In the genomic region with DNA sequence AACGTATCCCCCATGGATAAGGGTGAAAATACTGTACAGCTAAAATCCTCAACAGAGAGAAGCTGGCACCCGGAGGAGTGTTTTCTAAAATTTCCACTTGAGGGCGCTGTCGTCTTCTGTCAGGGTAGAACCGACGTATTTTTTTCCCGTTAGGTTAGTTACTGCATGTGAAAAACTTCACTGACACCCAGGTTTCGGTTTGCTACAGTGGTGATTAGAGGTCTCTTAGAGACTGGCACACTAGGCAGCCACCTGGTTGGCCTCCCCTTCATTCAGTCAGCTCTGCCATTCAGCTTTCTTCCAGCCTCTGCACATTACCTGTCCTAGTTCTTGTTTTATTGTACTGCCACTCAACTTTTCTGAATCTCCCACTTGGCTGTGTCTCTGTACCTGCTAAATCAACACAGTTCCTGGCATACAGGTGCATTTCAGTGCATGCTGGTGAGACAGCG, we compare ENCODE assay signal across 1 cellular context.
TF ChIP-seq lines count a peak whose summit lies in the region.

No MANE protein-coding gene starts in this region.

TF ChIP-seq in H1, 55 proteins besides CTCF, POLR2A, EP300 and RAD21 (continued from another document):
- TF ChIP-seq RFX5 (IDR thresholded peaks at IDR 0.05; ENCODE audit: borderline replicate concordance, low read depth, low read length): no peak
- TF ChIP-seq SP1 (IDR thresholded peaks at IDR 0.05; ENCODE audit: low read depth, low read length): no peak
- TF ChIP-seq TAF7 (optimal IDR thresholded peaks at IDR 0.05; ENCODE audit: borderline replicate concordance, low read depth, low read length): no peak
- TF ChIP-seq ATF3 (IDR thresholded peaks at IDR 0.05; ENCODE audit: insufficient read depth, low read depth, low read length): no peak
- TF ChIP-seq EZH2 (IDR thresholded peaks at IDR 0.05; ENCODE audit: low read depth, low read length, severe bottlenecking): no peak
